Comparison of ENCODE assay signal across 7 cellular contexts in the genomic region with DNA sequence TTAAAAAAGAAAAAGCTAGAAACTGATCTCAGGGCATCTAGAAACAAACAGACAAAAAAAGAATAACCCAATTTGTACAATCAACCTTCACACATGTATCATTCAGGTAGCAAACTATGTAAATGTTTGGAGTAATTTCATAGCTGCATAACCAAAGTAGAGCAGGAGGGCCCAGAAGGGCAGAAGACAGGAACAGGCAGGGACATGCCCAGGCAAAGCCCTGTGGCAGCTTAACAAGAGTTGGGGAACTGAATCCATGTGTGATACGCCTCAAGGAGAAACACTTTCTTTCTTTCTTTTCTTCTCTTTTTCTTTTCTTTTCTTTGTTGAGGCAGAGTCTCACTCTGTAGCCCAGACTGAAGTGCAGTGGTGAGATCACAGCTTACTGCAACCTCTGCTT.
A peak's percentile ranks its signal among the peaks of the same experiment; 100 is the strongest.
DNase-seq lines count a peak whose midpoint lies in the region; ATAC-seq and TF ChIP-seq lines count a peak whose summit lies in the region.
"Not testable (repeated sequence)": the region's sequence is repeated elsewhere in the genome, so short reads cannot be mapped to it uniquely, and the experiment has no call there.

No MANE protein-coding gene starts in this region.

- not testable (repeated sequence) for TF ChIP-seq CTCF in foreskin keratinocyte (conservative IDR thresholded peaks at IDR 0.05)

- ATAC-seq in GM18861 (IDR thresholded peaks at IDR 0.05; ENCODE audit: unreplicated experiment) (peak; percentile 54), GM19452 (IDR thresholded peaks at IDR 0.05; ENCODE audit: unreplicated experiment) (peak; percentile 60), GM21576 (IDR thresholded peaks at IDR 0.05; ENCODE audit: unreplicated experiment) (peak; percentile 51), HG02759 (IDR thresholded peaks at IDR 0.05; ENCODE audit: unreplicated experiment) (peak; percentile 49), HG03175 (IDR thresholded peaks at IDR 0.05; ENCODE audit: unreplicated experiment) (peak; percentile 48), HG03442 (IDR thresholded peaks at IDR 0.05; ENCODE audit: unreplicated experiment) (peak; percentile 63), foreskin keratinocyte (peak; percentile 90)

- H3K4me1 ChIP-seq in foreskin keratinocyte: not testable (repeated sequence)

- DNase-seq in foreskin keratinocyte: not testable (repeated sequence)

- not testable (repeated sequence) for H3K27me3 ChIP-seq in foreskin keratinocyte

- not testable (repeated sequence) for H3K27ac ChIP-seq in foreskin keratinocyte
